ENCODE assay signal across 22 cellular contexts in the genomic region with DNA sequence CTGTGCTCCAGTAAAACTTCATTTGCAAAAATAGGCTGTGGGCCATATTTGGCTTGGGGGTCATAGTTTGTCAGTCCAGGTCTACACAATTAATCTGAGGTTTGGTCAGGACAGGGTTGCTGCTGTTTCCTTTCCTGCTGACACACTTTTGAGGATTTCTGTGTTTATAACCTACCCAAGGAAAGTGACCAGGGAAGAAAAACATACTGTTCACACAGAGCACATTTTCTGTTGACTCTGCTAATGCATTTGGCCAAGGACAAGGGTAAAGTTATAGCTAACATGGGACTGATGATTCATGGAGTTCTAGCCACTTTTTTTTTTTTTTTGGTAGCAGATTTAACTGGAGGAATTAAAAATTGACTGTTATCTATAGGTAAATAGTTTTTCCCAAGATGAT. TPM values are rescaled to one million over a fixed set of nuclear protein-coding genes. Genes with fewer than 3 reads are reported as not detected.
A peak's percentile ranks its signal among the peaks of the same experiment; 100 is the strongest.
DNase-seq lines count a peak whose midpoint lies in the region; ATAC-seq and TF ChIP-seq lines count a peak whose summit lies in the region.
"Had no signal": no experiment of that assay in that cellular context is flagged by ENCODE, and none has a peak within 500 bp of the region (broad histone marks: within the 10 kb centered on the region; RNA-seq: fewer than 3 reads in every experiment).

No MANE protein-coding gene starts in this region.

- TF ChIP-seq CTCF in fibroblast of mammary gland (conservative IDR thresholded peaks at IDR 0.05; ENCODE audit: control insufficient read depth, insufficient read depth, low read depth, low read length) (no peak), prostate gland (IDR thresholded peaks at IDR 0.05) (no peak)

- peak; percentile 6 for DNase-seq in AG20443 (ENCODE audit: low spot score)
- DNase-seq in SK-MEL-5 (ENCODE audit: low read depth, low spot score), result peak; percentile 14
- peak; percentile 59 for DNase-seq in fibroblast of mammary gland (ENCODE audit: low read depth)
- DNase-seq in prostate gland (ENCODE audit: low spot score), result peak; percentile 4
- no peak for DNase-seq in UCSD-AML1 (lab: John Stamatoyannopoulos, UW; ENCODE audit: unreplicated experiment)
- no peak for DNase-seq in T1000 (lab: John Stamatoyannopoulos, UW)
- DNase-seq in ACHN, result no peak
- DNase-seq: activated CD4-positive, alpha-beta T cell treated with anti-CD3 and anti-CD28 coated beads, Interleukin-2, amount 50 U/mL, for 1 hour; activated CD8-positive, alpha-beta memory T cell treated with anti-CD3 and anti-CD28 coated beads, Interleukin-2, amount 10 ng/mL, durations not matched to agents 7 days and 5 days; activated naive CD4-positive, alpha-beta T cell treated with anti-CD3 and anti-CD28 coated beads, Interleukin-2, amount 10 ng/mL, durations not matched to agents 7 days and 5 days; glutamatergic neuron; GOT3; mammary epithelial cell; NCI-H1048; NCI-H187 treated with DMSO at 0.1 percent for 48 hours; NCI-H748 treated with DMSO at 0.1 percent for 48 hours; RPMI8226; SK-N-SH; T-helper 17 cell had no signal

- H3K27me3 ChIP-seq in prostate gland (replicated peaks; ENCODE audit: insufficient read depth), result no peaks in the 10 kb centered on the region
- H3K27me3 ChIP-seq: suprapubic skin had no signal

- no peaks in the 10 kb centered on the region for H3K36me3 ChIP-seq in prostate gland
- H3K36me3 ChIP-seq: suprapubic skin had no signal

- no peak overlapping the region for H3K27ac ChIP-seq in prostate gland
- H3K27ac ChIP-seq: C4-2B, suprapubic skin had no signal

- no peak overlapping the region for H3K4me3 ChIP-seq in fibroblast of mammary gland (ENCODE audit: control insufficient read depth, low read depth, low read length)
- no peak overlapping the region for H3K4me3 ChIP-seq in prostate gland
- H3K4me3 ChIP-seq: suprapubic skin had no signal

- no peak for TF ChIP-seq POLR2A in prostate gland (IDR thresholded peaks at IDR 0.05)

- H3K4me1 ChIP-seq in prostate gland (replicated peaks), result no peaks in the 10 kb centered on the region
- H3K4me1 ChIP-seq: suprapubic skin had no signal

- no peaks in the 10 kb centered on the region for H3K9me3 ChIP-seq in prostate gland
- H3K9me3 ChIP-seq: SK-N-SH, suprapubic skin had no signal

- intact Hi-C loops in prostate gland (cut with DNase I), result no loop called here

- ATAC-seq in HG03139 (IDR thresholded peaks at IDR 0.05; ENCODE audit: unreplicated experiment), result no peak
- ATAC-seq: activated CD8-positive, alpha-beta memory T cell treated with anti-CD3 and anti-CD28 coated beads, Interleukin-2, amount 10 ng/mL, durations not matched to agents 7 days and 5 days; T-helper 17 cell had no signal

- in situ Hi-C loops in SK-MEL-5 (cut with HindIII; ENCODE audit: low pct_unique_long_range_greater_than_20kb, low sequenced_read_pairs), result no loop called here
- in situ Hi-C loops in ACHN (cut with HindIII; ENCODE audit: low pct_ligation_motif_present, low pct_unique_long_range_greater_than_20kb, low sequenced_read_pairs), result no loop called here

RNA-seq across cellular contexts. Expression of a gene that starts 43.9 kb away (rescaled TPM):
- 15.0 and 15.9 TPM in 2 replicates for total RNA-seq in SK-MEL-5 (2014; rRNA removed; shearing (Covaris generic))
- 15.9 and 17.7 TPM in 2 replicates for polyA plus RNA-seq in SK-MEL-5 (2015; cell fraction: cytosol; rRNA removed)
- polyA plus RNA-seq in SK-MEL-5 (2015; cell fraction: nucleus; rRNA removed), result 69.7 and 109 TPM in 2 replicates
- total RNA-seq in prostate gland, result 10 to 100 TPM; 11.4 to 13.4 TPM

Comparison
In these comparisons a context has a peak if more than half of its experiments do, and no peak if none do; other contexts are left out.
1. DNase-seq: peak in AG20443 (single experiment), SK-MEL-5 (single experiment), fibroblast of mammary gland (single experiment) and prostate gland (single experiment); none in UCSD-AML1 (single experiment), T1000 (single experiment) and ACHN (single experiment).